1 cellular context compared by ENCODE assay signal in the genomic region with DNA sequence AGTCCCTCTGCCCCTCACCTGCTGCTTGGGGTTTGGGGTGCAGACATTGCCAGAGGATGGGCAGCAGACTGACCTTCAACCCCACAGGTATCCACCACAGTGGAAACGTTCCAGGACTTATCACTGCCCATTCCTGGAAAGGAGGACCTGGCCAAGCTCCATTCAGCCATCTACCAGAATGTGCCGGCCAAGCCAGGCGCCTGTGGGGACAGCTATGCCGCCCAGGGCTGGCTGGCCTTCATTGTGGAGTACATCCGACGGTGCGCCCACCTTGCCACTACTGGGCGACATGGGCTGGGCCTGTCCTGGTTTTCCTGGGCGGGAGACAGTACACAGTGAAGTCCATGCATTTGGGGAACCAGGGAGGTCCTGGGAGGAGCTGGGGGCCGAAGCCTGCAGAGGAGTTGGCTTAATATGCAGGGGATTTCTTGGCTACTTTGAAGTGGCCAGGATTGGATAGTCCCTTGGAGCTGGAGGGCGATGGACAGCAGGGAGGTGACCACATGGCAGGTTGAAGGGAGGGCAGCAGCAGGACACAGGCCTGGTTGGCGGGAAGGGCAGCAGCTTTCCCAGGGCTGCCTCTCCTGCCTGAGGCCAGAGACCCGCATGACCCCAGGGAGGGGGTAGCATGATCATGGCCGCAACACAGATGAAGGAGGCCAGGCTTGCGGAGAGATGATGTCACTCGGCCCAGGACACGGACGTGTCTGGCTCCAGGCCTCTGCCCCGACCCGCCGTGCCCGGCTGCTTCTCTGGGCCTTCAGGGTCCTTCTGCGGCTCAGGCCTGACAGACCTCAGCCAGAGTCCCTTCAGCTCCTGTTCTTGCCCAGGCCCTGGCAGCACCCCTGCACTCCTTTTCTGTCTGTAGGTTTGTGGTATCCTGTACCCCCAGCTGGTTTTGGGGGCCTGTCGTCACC.
TF ChIP-seq lines count a peak whose summit lies in the region.

No MANE protein-coding gene starts in this region.

TF ChIP-seq in K562, 482 proteins besides CTCF, POLR2A, EP300 and RAD21:
- TF ChIP-seq POLR2G (IDR thresholded peaks at IDR 0.05; ENCODE audit: low read depth, low read length) (peak; percentile 80), HMGN3 (IDR thresholded peaks at IDR 0.05; ENCODE audit: borderline replicate concordance, extremely low read depth, insufficient read length, low read depth, low read length) (peak; percentile 28), ZNF277 (CRISPR knock-in tag; IDR thresholded peaks at IDR 0.05; ENCODE audit: borderline replicate concordance) (no peak), ZNF830 (CRISPR knock-in tag; IDR thresholded peaks at IDR 0.05) (0 out of 2 replicates have a peak, but pooled peaks have one; percentile 9), RBFOX2 (IDR thresholded peaks at IDR 0.05; ENCODE audit: low read depth, low read length) (peak; percentile 52), FIP1L1 (IDR thresholded peaks at IDR 0.05; ENCODE audit: low read depth, low read length, poor library complexity, severe bottlenecking) (peak; percentile 59), RBM22 (IDR thresholded peaks at IDR 0.05; ENCODE audit: low read depth, low read length, poor library complexity, severe bottlenecking) (peak; percentile 25), E2F5 (CRISPR knock-in tag; IDR thresholded peaks at IDR 0.05) (0 out of 2 replicates have a peak, but pooled peaks have one; percentile 17)
- TF ChIP-seq, protein P1, sequence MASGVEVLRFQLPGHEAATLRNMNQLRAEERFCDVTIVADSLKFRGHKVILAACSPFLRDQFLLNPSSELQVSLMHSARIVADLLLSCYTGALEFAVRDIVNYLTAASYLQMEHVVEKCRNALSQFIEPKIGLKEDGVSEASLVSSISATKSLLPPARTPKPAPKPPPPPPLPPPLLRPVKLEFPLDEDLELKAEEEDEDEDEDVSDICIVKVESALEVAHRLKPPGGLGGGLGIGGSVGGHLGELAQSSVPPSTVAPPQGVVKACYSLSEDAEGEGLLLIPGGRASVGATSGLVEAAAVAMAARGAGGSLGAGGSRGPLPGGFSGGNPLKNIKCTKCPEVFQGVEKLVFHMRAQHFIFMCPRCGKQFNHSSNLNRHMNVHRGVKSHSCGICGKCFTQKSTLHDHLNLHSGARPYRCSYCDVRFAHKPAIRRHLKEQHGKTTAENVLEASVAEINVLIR (CRISPR knock-in tag; IDR thresholded peaks at IDR 0.05) = no peak
- TF ChIP-seq, protein P2, sequence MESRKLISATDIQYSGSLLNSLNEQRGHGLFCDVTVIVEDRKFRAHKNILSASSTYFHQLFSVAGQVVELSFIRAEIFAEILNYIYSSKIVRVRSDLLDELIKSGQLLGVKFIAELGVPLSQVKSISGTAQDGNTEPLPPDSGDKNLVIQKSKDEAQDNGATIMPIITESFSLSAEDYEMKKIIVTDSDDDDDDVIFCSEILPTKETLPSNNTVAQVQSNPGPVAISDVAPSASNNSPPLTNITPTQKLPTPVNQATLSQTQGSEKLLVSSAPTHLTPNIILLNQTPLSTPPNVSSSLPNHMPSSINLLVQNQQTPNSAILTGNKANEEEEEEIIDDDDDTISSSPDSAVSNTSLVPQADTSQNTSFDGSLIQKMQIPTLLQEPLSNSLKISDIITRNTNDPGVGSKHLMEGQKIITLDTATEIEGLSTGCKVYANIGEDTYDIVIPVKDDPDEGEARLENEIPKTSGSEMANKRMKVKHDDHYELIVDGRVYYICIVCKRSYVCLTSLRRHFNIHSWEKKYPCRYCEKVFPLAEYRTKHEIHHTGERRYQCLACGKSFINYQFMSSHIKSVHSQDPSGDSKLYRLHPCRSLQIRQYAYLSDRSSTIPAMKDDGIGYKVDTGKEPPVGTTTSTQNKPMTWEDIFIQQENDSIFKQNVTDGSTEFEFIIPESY (CRISPR knock-in tag; IDR thresholded peaks at IDR 0.05) = peak; percentile 37; the same call in 1 of the 2 replicates
